Comparison of ENCODE assay signal across 12 cellular contexts in the genomic region with DNA sequence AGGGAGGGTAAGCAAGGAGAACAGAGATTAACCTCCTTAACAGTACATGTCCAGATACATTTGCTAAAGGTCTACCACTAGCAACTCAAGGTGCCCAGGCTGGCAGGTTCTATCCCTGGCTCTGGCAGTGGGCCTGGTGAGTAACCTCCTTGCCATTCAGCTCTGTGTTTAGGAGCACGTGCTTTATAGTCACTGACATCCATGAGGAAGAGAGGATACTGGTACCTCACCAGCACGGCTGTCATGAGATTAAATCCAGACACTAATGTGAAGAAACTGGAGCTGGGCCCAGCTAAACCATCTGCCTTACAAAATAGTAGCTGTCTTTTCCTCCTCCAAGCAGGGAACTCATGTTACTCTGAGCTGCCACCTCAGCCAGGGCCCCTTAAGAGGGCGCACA. TPM values are rescaled to one million over a fixed set of nuclear protein-coding genes. Genes with fewer than 3 reads are reported as not detected.
A peak's percentile ranks its signal among the peaks of the same experiment; 100 is the strongest.
DNase-seq lines count a peak whose midpoint lies in the region; ATAC-seq and TF ChIP-seq lines count a peak whose summit lies in the region.
"Had no signal": no experiment of that assay in that cellular context is flagged by ENCODE, and none has a peak within 500 bp of the region (broad histone marks: within the 10 kb centered on the region; RNA-seq: fewer than 3 reads in every experiment).

No MANE protein-coding gene starts in this region.

- H3K9me3 ChIP-seq in MG63 (no peaks in the 10 kb centered on the region), colonic mucosa (no peaks in the 10 kb centered on the region)

- H3K4me3 ChIP-seq in MG63 (no peak overlapping the region), epithelial cell of proximal tubule (ENCODE audit: low read depth, low read length) (no peak overlapping the region), colonic mucosa (no peak overlapping the region)

- H3K27me3 ChIP-seq in MG63 (no peaks in the 10 kb centered on the region), colonic mucosa (no peaks in the 10 kb centered on the region)

- no peaks in the 10 kb centered on the region for H3K4me1 ChIP-seq in colonic mucosa

- intact Hi-C loops in colonic mucosa (cut with DNase I), result no loop called here

- peak; percentile 42 for DNase-seq in DMS 273 treated with DMSO at 0.1 percent for 48 hours (lab: John Stamatoyannopoulos, UW)
- peak; percentile 77 for DNase-seq in MG63
- peak; percentile 3 for DNase-seq in epithelial cell of proximal tubule (ENCODE audit: low read depth)
- DNase-seq in renal cortical epithelial cell (ENCODE audit: low read depth), result peak; percentile 9
- DNase-seq in NCI-H345 treated with DMSO at 0.1 percent for 48 hours (lab: John Stamatoyannopoulos, UW; ENCODE audit: unreplicated experiment), result no peak
- DNase-seq in iPS-NIHi11 (ENCODE audit: low spot score), result no peak
- DNase-seq in colonic mucosa, result no peak
- DNase-seq: CD8-positive, alpha-beta T cell; NCI-H526; SHP77 had no signal

- H3K36me3 ChIP-seq in MG63 (no peaks in the 10 kb centered on the region), colonic mucosa (no peaks in the 10 kb centered on the region)

- H3K9ac ChIP-seq in colonic mucosa (ENCODE audit: low read depth in 2 of 2, low read length in 2 of 2), result no peak overlapping the region

- H3K27ac ChIP-seq in colonic mucosa, result no peak overlapping the region

- no peak for TF ChIP-seq CTCF in epithelial cell of proximal tubule (conservative IDR thresholded peaks at IDR 0.05; ENCODE audit: low read depth, low read length)
- TF ChIP-seq CTCF in colonic mucosa (IDR thresholded peaks at IDR 0.05), result no peak

- ATAC-seq in HG02840 (IDR thresholded peaks at IDR 0.05; ENCODE audit: low FRiP score, unreplicated experiment), result no peak
- ATAC-seq: CD8-positive, alpha-beta T cell; WTC11 had no signal

RNA-seq across cellular contexts. Expression of gene GPRASP3, which starts 45.3 kb away (rescaled TPM):
- 0.95 and 1.9 TPM in 2 replicates for total RNA-seq in MG63 (2014; rRNA removed; shearing (Covaris generic); ENCODE audit: low replicate concordance)
- total RNA-seq in epithelial cell of proximal tubule, result 1.5 and 2.0 TPM in 2 replicates
- 0.87 and 4.8 TPM in 2 replicates for total RNA-seq in renal cortical epithelial cell
- total RNA-seq in colonic mucosa, result 1 to 10 TPM; 3.7 to 4.0 TPM

RNA-seq across cellular contexts. Expression of gene GPRASP2, which starts 53.5 kb away (rescaled TPM):
- 4.3 and 11.3 TPM in 2 replicates for total RNA-seq in MG63 (2014; rRNA removed; shearing (Covaris generic); ENCODE audit: low replicate concordance)
- total RNA-seq in epithelial cell of proximal tubule (5.9 and 6.8 TPM in 2 replicates), renal cortical epithelial cell (11.5 and 13.2 TPM in 2 replicates), colonic mucosa (1 to 10 TPM; 2.2 to 4.6 TPM)

Comparison
In these comparisons a context has a peak if more than half of its experiments do, and no peak if none do; other contexts are left out.
1. DNase-seq: peak in DMS 273 treated with DMSO at 0.1 percent for 48 hours (single experiment), MG63 (single experiment), epithelial cell of proximal tubule (single experiment) and renal cortical epithelial cell (single experiment); none in NCI-H345 treated with DMSO at 0.1 percent for 48 hours (single experiment), iPS-NIHi11 (single experiment) and colonic mucosa (single experiment).